Comparison of ENCODE assay signal across 31 cellular contexts in the genomic region with DNA sequence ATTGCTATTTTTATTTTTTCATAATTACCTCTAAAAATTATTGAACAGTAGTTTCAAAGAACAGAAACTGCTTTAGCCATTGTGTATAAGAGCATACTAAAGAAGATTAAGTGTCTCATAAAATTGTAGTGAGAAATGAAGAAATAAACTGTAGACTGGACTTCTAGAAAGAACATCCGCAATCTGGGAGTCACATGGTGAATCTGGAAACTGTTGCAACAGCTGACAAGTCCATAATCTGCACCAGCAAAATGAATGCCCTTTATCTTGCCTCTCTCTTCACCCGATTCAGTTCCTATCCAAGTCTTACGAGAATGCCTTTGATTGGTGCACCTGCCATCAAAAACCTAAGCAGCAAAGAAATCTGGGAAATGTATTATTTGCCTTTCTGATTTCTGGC.
"Had no signal": no experiment of that assay in that cellular context is flagged by ENCODE, and none has a peak within 500 bp of the region (broad histone marks: within the 10 kb centered on the region; RNA-seq: fewer than 3 reads in every experiment).

No MANE protein-coding gene starts in this region.

- H3K4me3 ChIP-seq: left lung, lower lobe of right lung, neural progenitor cell, right atrium auricular region, right lobe of liver, smooth muscle cell, testis, thyroid gland, transverse colon, upper lobe of left lung, vagina had no signal

- H3K27ac ChIP-seq: left lung, lower lobe of right lung, neural progenitor cell, neutrophil, parathyroid adenoma, right atrium auricular region, right lobe of liver, testis, thyroid gland, upper lobe of left lung, vagina had no signal

- FAIRE-seq: islet of Langerhans, kidney had no signal

- H3K9me3 ChIP-seq: left lung, lower lobe of right lung, neutrophil, right atrium auricular region, right lobe of liver, testis, thyroid gland, transverse colon, upper lobe of left lung, vagina had no signal

- ATAC-seq: left colon; left lung; lower lobe of right lung; natural killer cell; right lobe of liver; stimulated activated memory B cell treated with anti-CD40 and anti-IgM and Interleukin-4, amounts not matched to agents 10 μg/mL and 1 μg/mL and 100 μg/mL, for 72 hours; stimulated activated naive CD8-positive, alpha-beta T cell treated with anti-CD3 and anti-CD28 coated beads, Interleukin-15, amount 100 ng/mL, for 72 hours had no signal

- H3K36me3 ChIP-seq: left lung, lower lobe of right lung, neural progenitor cell, neutrophil, right atrium auricular region, right lobe of liver, thyroid gland, transverse colon, upper lobe of left lung, vagina had no signal

- DNase-seq: immature natural killer cell; kidney; left colon; left lung; lower lobe of right lung; mammary epithelial cell; mesendoderm; naive B cell; natural killer cell; nephron progenitor cell; occipital lobe; right lobe of liver; stimulated activated CD4-positive, alpha-beta T cell treated with anti-CD3 and anti-CD28 coated beads, Interleukin-1b, Interleukin-23, amount 100 ng/mL, for 48 hours; stimulated activated CD4-positive, alpha-beta T cell treated with anti-CD3 and anti-CD28 coated beads, Interleukin-2, amount 100 ng/mL, for 48 hours; stimulated activated CD4-positive, alpha-beta T cell treated with anti-CD3 and anti-CD28 coated beads, Interleukin-4, amount 100 ng/mL, for 4 hours; stimulated activated CD8-positive, alpha-beta memory T cell treated with anti-CD3 and anti-CD28 coated beads, Interleukin-4, amount 100 ng/mL, for 48 hours; stimulated activated naive CD4-positive, alpha-beta T cell treated with Interleukin-2 at 50 U/mL for 16 hours; stimulated activated naive CD8-positive, alpha-beta T cell treated with anti-CD3 and anti-CD28 coated beads, Interleukin-15, amount 100 ng/mL, for 72 hours; substantia nigra; testis; thyroid gland; transverse colon; upper lobe of left lung had no signal

- H3K4me1 ChIP-seq: left lung, lower lobe of right lung, neural progenitor cell, parathyroid adenoma, right atrium auricular region, right lobe of liver, testis, thyroid gland, upper lobe of left lung, vagina had no signal

- H3K27me3 ChIP-seq: left lung, neural progenitor cell, neutrophil, right atrium auricular region, right lobe of liver, testis, thyroid gland, transverse colon, upper lobe of left lung, vagina had no signal
